Comparison of ENCODE assay signal across 2 cellular contexts in the genomic region with DNA sequence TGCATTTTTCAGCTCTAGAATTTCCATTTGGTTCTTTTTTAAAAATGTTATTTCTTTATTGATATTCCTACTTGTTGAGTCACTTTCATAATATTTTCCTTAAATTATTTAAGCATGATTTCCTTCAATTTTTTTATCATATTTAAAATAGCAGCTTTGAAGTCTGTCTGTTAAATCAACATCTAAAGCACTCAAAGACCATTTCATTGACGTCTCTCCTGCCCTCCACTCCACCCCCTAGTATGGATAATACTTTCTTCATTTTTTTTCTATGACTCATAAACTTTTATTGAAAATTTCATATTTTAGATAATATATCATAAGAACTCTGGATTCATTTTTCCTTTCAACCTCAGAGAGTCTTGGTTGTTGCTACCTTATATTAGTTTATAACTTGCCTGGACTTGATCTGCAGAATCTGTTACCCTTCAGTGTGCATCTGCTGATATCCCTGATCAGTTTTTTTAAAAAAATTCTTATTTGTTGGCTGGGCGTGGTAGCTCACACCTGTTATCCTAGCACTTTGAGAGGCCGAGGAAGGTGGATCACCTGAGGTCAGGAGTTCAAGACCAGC.
TF ChIP-seq lines count a peak whose summit lies in the region.

No MANE protein-coding gene starts in this region.

TF ChIP-seq in A549, 52 proteins besides CTCF, POLR2A, EP300 and RAD21:
- TF ChIP-seq FOSL2 (IDR thresholded peaks at IDR 0.05) (no peak), FOSL2 (CRISPR knock-in tag; IDR thresholded peaks at IDR 0.05) (peak; percentile 61), MAZ (IDR thresholded peaks at IDR 0.05; ENCODE audit: borderline replicate concordance, low read depth, low read length) (no peak), KDM1A (IDR thresholded peaks at IDR 0.05; ENCODE audit: low read depth) (no peak), JUN (IDR thresholded peaks at IDR 0.05) (peak; percentile 39 to 53; a peak in 1 of 5 replicates), TP53 (CRISPR knock-in tag; IDR thresholded peaks at IDR 0.05) (no peak), EHMT2 (IDR thresholded peaks at IDR 0.05; ENCODE audit: low read depth) (no peak), MYC (IDR thresholded peaks at IDR 0.05; ENCODE audit: borderline replicate concordance, low read length) (no peak), GATA3 (IDR thresholded peaks at IDR 0.05; ENCODE audit: borderline replicate concordance) (peak; percentile 84), HEYL (CRISPR knock-in tag; IDR thresholded peaks at IDR 0.05) (no peak), JUNB (IDR thresholded peaks at IDR 0.05) (peak; percentile 95), ZNF302 (CRISPR knock-in tag; IDR thresholded peaks at IDR 0.05) (no peak), SMC3 (IDR thresholded peaks at IDR 0.05) (no peak), ESRRA (IDR thresholded peaks at IDR 0.05; ENCODE audit: borderline replicate concordance, low read length) (no peak), HOXB13 (CRISPR knock-in tag; IDR thresholded peaks at IDR 0.05; ENCODE audit: low read depth) (no peak), HOXB5 (CRISPR knock-in tag; IDR thresholded peaks at IDR 0.05) (no peak), NFE2L2 (conservative IDR thresholded peaks at IDR 0.05; ENCODE audit: low read length) (no peak), ZSCAN20 (CRISPR knock-in tag; IDR thresholded peaks at IDR 0.05) (no peak), BCL3 (IDR thresholded peaks at IDR 0.05) (peak; percentile 55; the same call in 2 of the 3 replicates), FOXS1 (CRISPR knock-in tag; IDR thresholded peaks at IDR 0.05) (peak; percentile 92), REST (IDR thresholded peaks at IDR 0.05) (no peak), PHF8 (IDR thresholded peaks at IDR 0.05; ENCODE audit: borderline replicate concordance, low read depth) (no peak)
- TF ChIP-seq, protein P1, sequence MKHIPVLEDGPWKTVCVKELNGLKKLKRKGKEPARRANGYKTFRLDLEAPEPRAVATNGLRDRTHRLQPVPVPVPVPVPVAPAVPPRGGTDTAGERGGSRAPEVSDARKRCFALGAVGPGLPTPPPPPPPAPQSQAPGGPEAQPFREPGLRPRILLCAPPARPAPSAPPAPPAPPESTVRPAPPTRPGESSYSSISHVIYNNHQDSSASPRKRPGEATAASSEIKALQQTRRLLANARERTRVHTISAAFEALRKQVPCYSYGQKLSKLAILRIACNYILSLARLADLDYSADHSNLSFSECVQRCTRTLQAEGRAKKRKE (CRISPR knock-in tag; IDR thresholded peaks at IDR 0.05; ENCODE audit: low read depth): no peak

TF ChIP-seq in IMR-90, 13 proteins besides CTCF, POLR2A, EP300 and RAD21:
- no peak for TF ChIP-seq MAFK (IDR thresholded peaks at IDR 0.05; ENCODE audit: low read depth, low read length)
- no peak for TF ChIP-seq NFE2L2 (IDR thresholded peaks at IDR 0.05; ENCODE audit: low read depth, low read length)
- no peak for TF ChIP-seq CEBPB (IDR thresholded peaks at IDR 0.05; ENCODE audit: low read depth, low read length)
- TF ChIP-seq MAZ (IDR thresholded peaks at IDR 0.05; ENCODE audit: borderline replicate concordance, low read depth, low read length): no peak
- no peak for TF ChIP-seq RCOR1 (IDR thresholded peaks at IDR 0.05; ENCODE audit: insufficient replicate concordance, low read length)
- TF ChIP-seq MXI1 (IDR thresholded peaks at IDR 0.05; ENCODE audit: borderline replicate concordance, low read depth, low read length): no peak
- TF ChIP-seq FOS (IDR thresholded peaks at IDR 0.05; ENCODE audit: low read depth, low read length): no peak
- TF ChIP-seq CHD1 (IDR thresholded peaks at IDR 0.05; ENCODE audit: low read depth, low read length): no peak
- TF ChIP-seq RFX5 (IDR thresholded peaks at IDR 0.05; ENCODE audit: low read depth, low read length): no peak
- TF ChIP-seq, protein P2, sequence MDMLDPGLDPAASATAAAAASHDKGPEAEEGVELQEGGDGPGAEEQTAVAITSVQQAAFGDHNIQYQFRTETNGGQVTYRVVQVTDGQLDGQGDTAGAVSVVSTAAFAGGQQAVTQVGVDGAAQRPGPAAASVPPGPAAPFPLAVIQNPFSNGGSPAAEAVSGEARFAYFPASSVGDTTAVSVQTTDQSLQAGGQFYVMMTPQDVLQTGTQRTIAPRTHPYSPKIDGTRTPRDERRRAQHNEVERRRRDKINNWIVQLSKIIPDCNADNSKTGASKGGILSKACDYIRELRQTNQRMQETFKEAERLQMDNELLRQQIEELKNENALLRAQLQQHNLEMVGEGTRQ (IDR thresholded peaks at IDR 0.05; ENCODE audit: low read depth, low read length): no peak
- TF ChIP-seq ELK1 (IDR thresholded peaks at IDR 0.05; ENCODE audit: borderline replicate concordance, low read depth, low read length): no peak
- no peak for TF ChIP-seq SMC3 (IDR thresholded peaks at IDR 0.05; ENCODE audit: low read depth, low read length)
- TF ChIP-seq BHLHE40 (IDR thresholded peaks at IDR 0.05; ENCODE audit: low read depth, low read length): no peak
